ENCODE assay signal across 15 cellular contexts in genomic region chr4:158176108-158176507, GRCh38. TPM values are rescaled to one million over a fixed set of nuclear protein-coding genes. Genes with fewer than 3 reads are reported as not detected.
DNase-seq lines count a peak whose midpoint lies in the region; ATAC-seq, FAIRE-seq and TF ChIP-seq lines count a peak whose summit lies in the region.
"Had no signal": no experiment of that assay in that cellular context is flagged by ENCODE, and none has a peak within 500 bp of the region (broad histone marks: within the 10 kb centered on the region; RNA-seq: fewer than 3 reads in every experiment).

No MANE protein-coding gene starts in this region.

- no peak for TF ChIP-seq CTCF in nephron progenitor cell (IDR thresholded peaks at IDR 0.05)

- H3K36me3 Mint-ChIP-seq in nephron progenitor cell (ENCODE audit: low read depth) = no peaks in the 10 kb centered on the region
- H3K36me3 Mint-ChIP-seq: stimulated activated naive B cell treated with anti-CD40 and anti-IgM and Interleukin-4, amounts not matched to agents 10 μg/mL and 1 μg/mL and 100 μg/mL, for 72 hours had no signal

- no peak for FAIRE-seq in RCC 7860 (lab: Jason Lieb, UNC)

- no peaks in the 10 kb centered on the region for H3K9me3 Mint-ChIP-seq in nephron progenitor cell
- H3K9me3 Mint-ChIP-seq: activated CD4-positive, alpha-beta memory T cell treated with anti-CD3 and anti-CD28 coated beads, Interleukin-2, amount 10 ng/mL, durations not matched to agents 7 days and 5 days; central memory CD8-positive, alpha-beta T cell; stimulated activated naive B cell treated with anti-CD40 and anti-IgM and Interleukin-4, amounts not matched to agents 10 μg/mL and 1 μg/mL and 100 μg/mL, for 72 hours had no signal

- DNase-seq in EH (ENCODE audit: low read depth) (peak; percentile 51), RCC 7860 (ENCODE audit: low spot score) (peak; percentile 37), epithelial cell of prostate (ENCODE audit: low read depth, low spot score) (no peak), renal cortical epithelial cell (ENCODE audit: low read depth) (peak; percentile 43), H4 (ENCODE audit: low spot score) (no peak), nephron progenitor cell (no peak)
- DNase-seq: activated CD4-positive, alpha-beta memory T cell treated with anti-CD3 and anti-CD28 coated beads, Interleukin-2, amount 10 ng/mL, durations not matched to agents 7 days and 5 days; erythroblast; NCI-H1105; stimulated activated CD4-positive, alpha-beta T cell treated with anti-CD3 and anti-CD28 coated beads, Interleukin-4, amount 100 ng/mL, for 24 hours; stimulated activated naive B cell treated with anti-CD40 and anti-IgM and Interleukin-4, amounts not matched to agents 10 μg/mL and 1 μg/mL and 100 μg/mL, for 72 hours had no signal

- H3K4me1 Mint-ChIP-seq in nephron progenitor cell = peaks cover 12% of the 10 kb centered on the region
- H3K4me1 Mint-ChIP-seq: central memory CD8-positive, alpha-beta T cell; stimulated activated naive B cell treated with anti-CD40 and anti-IgM and Interleukin-4, amounts not matched to agents 10 μg/mL and 1 μg/mL and 100 μg/mL, for 72 hours had no signal

- no peak overlapping the region for H3K4me3 Mint-ChIP-seq in nephron progenitor cell
- H3K4me3 Mint-ChIP-seq: activated CD4-positive, alpha-beta memory T cell treated with anti-CD3 and anti-CD28 coated beads, Interleukin-2, amount 10 ng/mL, durations not matched to agents 7 days and 5 days; central memory CD8-positive, alpha-beta T cell; stimulated activated naive B cell treated with anti-CD40 and anti-IgM and Interleukin-4, amounts not matched to agents 10 μg/mL and 1 μg/mL and 100 μg/mL, for 72 hours had no signal

- no peak overlapping the region for H3K27ac Mint-ChIP-seq in nephron progenitor cell
- H3K27ac Mint-ChIP-seq: activated CD4-positive, alpha-beta memory T cell treated with anti-CD3 and anti-CD28 coated beads, Interleukin-2, amount 10 ng/mL, durations not matched to agents 7 days and 5 days; stimulated activated naive B cell treated with anti-CD40 and anti-IgM and Interleukin-4, amounts not matched to agents 10 μg/mL and 1 μg/mL and 100 μg/mL, for 72 hours had no signal

- H3K27ac ChIP-seq in epithelial cell of prostate = peak overlapping the region; percentile 21
- H3K27ac ChIP-seq: BLaER1 had no signal

- ATAC-seq in HG03159 (IDR thresholded peaks at IDR 0.05; ENCODE audit: unreplicated experiment) (no peak), HG03521 (IDR thresholded peaks at IDR 0.05; ENCODE audit: unreplicated experiment) (no peak)
- ATAC-seq: stimulated activated naive B cell treated with anti-CD40 and anti-IgM and Interleukin-4, amounts not matched to agents 10 μg/mL and 1 μg/mL and 100 μg/mL, for 72 hours had no signal

- peaks cover 10% of the 10 kb centered on the region for H3K27me3 Mint-ChIP-seq in nephron progenitor cell (ENCODE audit: low read depth, poor library complexity)
- H3K27me3 Mint-ChIP-seq: central memory CD8-positive, alpha-beta T cell had no signal

RNA-seq across cellular contexts. Expression of gene GASK1B, which starts 3.3 kb away (rescaled TPM):
- 2.8 and 4.4 TPM in 2 replicates for total RNA-seq in renal cortical epithelial cell
- total RNA-seq in H4 (2014; rRNA removed; shearing (Covaris generic)) = 2.1 and 2.2 TPM in 2 replicates
- total RNA-seq: activated CD4-positive, alpha-beta memory T cell treated with anti-CD3 and anti-CD28 coated beads, Interleukin-2, amount 10 ng/mL, durations not matched to agents 7 days and 5 days had no signal

RNA-seq across cellular contexts. Expression of gene TMEM144, which starts 34.2 kb away (rescaled TPM):
- 8.5 and 12.9 TPM in 2 replicates for total RNA-seq in renal cortical epithelial cell
- total RNA-seq in H4 (2014; rRNA removed; shearing (Covaris generic)) = 1.8 and 4.5 TPM in 2 replicates
- total RNA-seq: activated CD4-positive, alpha-beta memory T cell treated with anti-CD3 and anti-CD28 coated beads, Interleukin-2, amount 10 ng/mL, durations not matched to agents 7 days and 5 days had no signal

Comparison
In these comparisons a context has a peak if more than half of its experiments do, and no peak if none do; other contexts are left out.
1. DNase-seq: peak in EH (single experiment), RCC 7860 (single experiment) and renal cortical epithelial cell (single experiment); none in epithelial cell of prostate (single experiment), H4 (single experiment) and nephron progenitor cell (single experiment).